In the genomic region with DNA sequence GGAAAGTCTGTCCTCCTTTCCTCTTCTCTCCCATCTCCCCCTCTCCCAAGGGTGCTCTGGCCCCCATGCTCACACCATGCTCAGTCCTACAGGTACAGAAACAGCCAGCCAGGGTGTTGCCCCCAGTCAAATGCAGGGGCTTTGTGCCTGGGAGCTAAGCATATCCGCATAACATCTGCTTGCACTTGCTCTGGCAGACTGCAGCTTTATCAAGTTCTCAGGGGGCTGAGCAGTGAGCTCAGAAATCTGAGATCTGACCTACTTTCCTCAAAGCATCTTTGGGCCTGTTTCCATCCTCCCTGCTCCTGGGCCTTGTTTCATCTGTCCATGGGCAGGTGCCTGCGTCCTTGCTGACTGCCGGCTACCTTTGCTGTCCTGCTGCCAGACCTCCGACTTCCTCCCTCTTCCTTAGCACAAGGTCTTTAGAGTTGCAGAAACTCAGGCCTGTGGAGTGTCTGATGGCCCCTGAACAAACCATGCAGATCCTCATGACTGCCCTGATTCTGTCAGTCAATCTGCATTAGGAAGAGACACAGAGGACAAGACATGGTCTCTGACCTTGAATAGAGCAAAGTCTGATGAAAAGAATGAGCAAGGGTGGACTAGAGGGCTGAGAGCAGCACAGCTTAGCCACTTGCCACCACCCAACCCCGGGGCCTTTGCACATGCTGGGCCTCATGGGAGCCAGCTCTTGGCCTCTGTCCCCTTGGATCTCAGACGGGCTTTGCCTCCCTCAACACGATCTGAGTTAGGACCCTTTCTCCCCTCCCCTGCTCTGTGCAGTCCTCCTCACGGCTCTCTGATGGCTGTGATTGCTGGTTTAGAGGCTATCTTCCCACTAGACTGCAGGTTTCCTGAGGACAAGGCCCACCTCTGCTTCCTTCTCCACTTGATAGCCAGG, we compare ENCODE assay signal across 29 cellular contexts.
DNase-seq lines count a peak whose midpoint lies in the region; ATAC-seq and TF ChIP-seq lines count a peak whose summit lies in the region.
"Had no signal": no experiment of that assay in that cellular context is flagged by ENCODE, and none has a peak within 500 bp of the region (broad histone marks: within the 10 kb centered on the region; RNA-seq: fewer than 3 reads in every experiment).

No MANE protein-coding gene starts in this region.

- H2AFZ ChIP-seq in GM23338, result peak overlapping the region; percentile 66; the same call in 1 of the 2 replicates
- H2AFZ ChIP-seq: GM23248 had no signal

- H3F3A ChIP-seq in GM23338 (replicated peaks; ENCODE audit: low read depth), result no peaks in the 10 kb centered on the region

- peak; percentile 52 for DNase-seq in D341Med (ENCODE audit: low spot score)
- DNase-seq in GM23338 (ENCODE audit: low spot score), result no peak
- DNase-seq in coronary artery (ENCODE audit: low spot score), result peak; percentile 53
- DNase-seq in retina, result peak; percentile 79
- no peak for DNase-seq in HK-2 (ENCODE audit: unreplicated experiment)
- no peak for DNase-seq in KG1 (lab: John Stamatoyannopoulos, UW)
- DNase-seq in epidermal melanocyte (ENCODE audit: insufficient read length, low spot score), result no peak
- DNase-seq: activated CD4-positive, alpha-beta T cell treated with anti-CD3 and anti-CD28 coated beads, Interleukin-2, amount 10 ng/mL, durations not matched to agents 7 days and 5 days; anterior cingulate cortex; caudate nucleus; GM23248; IMR-90; NCI-H1092; NCI-H187; NCI-H526; NK-92 treated with Interleukin-12 subunit alpha and Interleukin-12 subunit beta, amount 100 ng/mL, for 24 hours; ovary; right cardiac atrium; SHP77 treated with DMSO at 0.1 percent for 48 hours; stimulated activated CD4-positive, alpha-beta T cell treated with anti-CD3 and anti-CD28 coated beads, Interleukin-12 subunit alpha, Interleukin-12 subunit beta, amount 100 ng/mL, for 4 hours; stimulated activated CD4-positive, alpha-beta T cell treated with anti-CD3 and anti-CD28 coated beads, Interleukin-4, amount 100 ng/mL, for 1 hour had no signal

- no peaks in the 10 kb centered on the region for H3K36me3 ChIP-seq in GM23338 (ENCODE audit: insufficient read depth)
- H3K36me3 ChIP-seq: ovary, upper lobe of right lung had no signal

- no peaks in the 10 kb centered on the region for H3K27me3 ChIP-seq in GM23338 (ENCODE audit: insufficient read depth)
- H3K27me3 ChIP-seq: ovary had no signal

- no peaks in the 10 kb centered on the region for H3K9me2 ChIP-seq in GM23338 (ENCODE audit: insufficient read depth)

- no peaks in the 10 kb centered on the region for H3K36me3 Mint-ChIP-seq in GM23338 (ENCODE audit: low read depth)
- H3K36me3 Mint-ChIP-seq: activated naive CD4-positive, alpha-beta T cell treated with anti-CD3 and anti-CD28 coated beads, Interleukin-2, amount 50 U/mL, for 24 hours had no signal

- H3K27me3 Mint-ChIP-seq in GM23338 (ENCODE audit: insufficient read depth, low read depth, poor library complexity), result peaks cover 5% of the 10 kb centered on the region

- H3K4me2 ChIP-seq in GM23338, result no peak overlapping the region

- TF ChIP-seq CTCF in GM23338 (conservative IDR thresholded peaks at IDR 0.05; ENCODE audit: low read depth in 2 of 2), result no peak
- TF ChIP-seq CTCF in coronary artery (IDR thresholded peaks at IDR 0.05), result no peak

- no peak overlapping the region for H3K4me3 Mint-ChIP-seq in GM23338
- H3K4me3 Mint-ChIP-seq: activated CD4-positive, alpha-beta T cell treated with anti-CD3 and anti-CD28 coated beads, Interleukin-2, amount 10 ng/mL, durations not matched to agents 7 days and 5 days; activated naive CD4-positive, alpha-beta T cell treated with anti-CD3 and anti-CD28 coated beads, Interleukin-2, amount 50 U/mL, for 24 hours; nephron had no signal

- peaks cover 3% of the 10 kb centered on the region; the same call in 1 of the 3 replicates for H3K9me3 Mint-ChIP-seq in GM23338
- H3K9me3 Mint-ChIP-seq: activated CD4-positive, alpha-beta T cell treated with anti-CD3 and anti-CD28 coated beads, Interleukin-2, amount 10 ng/mL, durations not matched to agents 7 days and 5 days; activated naive CD4-positive, alpha-beta T cell treated with anti-CD3 and anti-CD28 coated beads, Interleukin-2, amount 50 U/mL, for 24 hours; activated T-helper 2 cell treated with anti-CD3 and anti-CD28 coated beads, Interferon-gamma antibody, Interleukin-2, Interleukin-4, amounts not matched to agents 10 μg/mL and 5 μg/mL and 100 μg/mL, durations not matched to agents 14 hours and 24 hours and 36 hours had no signal

- ATAC-seq in GM23338, result peak; percentile 47
- ATAC-seq: GM12878, Panc1, right cardiac atrium had no signal

- no peak overlapping the region for H3K4me3 ChIP-seq in GM23338
- H3K4me3 ChIP-seq in coronary artery, result no peak overlapping the region
- H3K4me3 ChIP-seq: GM12878, GM23248, ovary, upper lobe of right lung had no signal

- no peaks in the 10 kb centered on the region for H4K20me1 ChIP-seq in GM23338 (replicated peaks; ENCODE audit: insufficient read depth)

- peaks cover 17% of the 10 kb centered on the region for H3K4me1 Mint-ChIP-seq in GM23338
- H3K4me1 Mint-ChIP-seq: activated CD4-positive, alpha-beta T cell treated with anti-CD3 and anti-CD28 coated beads, Interleukin-2, amount 10 ng/mL, durations not matched to agents 7 days and 5 days; activated naive CD4-positive, alpha-beta T cell treated with anti-CD3 and anti-CD28 coated beads, Interleukin-2, amount 50 U/mL, for 24 hours; nephron had no signal

- no peaks in the 10 kb centered on the region for H3K79me2 ChIP-seq in GM23338 (replicated peaks; ENCODE audit: insufficient read depth)

- H3K27ac ChIP-seq in GM23338 (ENCODE audit: low read depth), result no peak overlapping the region
- H3K27ac ChIP-seq in coronary artery, result no peak overlapping the region
- H3K27ac ChIP-seq: C4-2B, GM23248, ovary, upper lobe of right lung, VCaP had no signal

- no peak overlapping the region for H3K27ac Mint-ChIP-seq in GM23338
- H3K27ac Mint-ChIP-seq: activated CD4-positive, alpha-beta T cell treated with anti-CD3 and anti-CD28 coated beads, Interleukin-2, amount 10 ng/mL, durations not matched to agents 7 days and 5 days; activated naive CD4-positive, alpha-beta T cell treated with anti-CD3 and anti-CD28 coated beads, Interleukin-2, amount 50 U/mL, for 24 hours; activated T-helper 2 cell treated with anti-CD3 and anti-CD28 coated beads, Interferon-gamma antibody, Interleukin-2, Interleukin-4, amounts not matched to agents 10 μg/mL and 5 μg/mL and 100 μg/mL, durations not matched to agents 14 hours and 24 hours and 36 hours; nephron had no signal

- no peaks in the 10 kb centered on the region for H3K4me1 ChIP-seq in GM23338 (ENCODE audit: insufficient read depth)
- H3K4me1 ChIP-seq: upper lobe of right lung had no signal

TF ChIP-seq in GM23338, 12 proteins besides CTCF, POLR2A, EP300 and RAD21 (continues in another document):
- no peak for TF ChIP-seq ZNF462 (CRISPR knock-in tag; IDR thresholded peaks at IDR 0.05)

Comparison
In these comparisons a context has a peak if more than half of its experiments do, and no peak if none do; other contexts are left out.
1. DNase-seq: peak in D341Med (single experiment), coronary artery (single experiment) and retina (single experiment); none in GM23338 (single experiment), HK-2 (single experiment), KG1 (single experiment) and epidermal melanocyte (single experiment).